In genomic region chr4:165873298-165874071, GRCh38 we compare ENCODE assay signal across 9 cellular contexts. TPM values are rescaled to one million over a fixed set of nuclear protein-coding genes. Genes with fewer than 3 reads are reported as not detected.
A peak's percentile ranks its signal among the peaks of the same experiment; 100 is the strongest.
DNase-seq lines count a peak whose midpoint lies in the region; ATAC-seq and TF ChIP-seq lines count a peak whose summit lies in the region.
"Had no signal": no experiment of that assay in that cellular context is flagged by ENCODE, and none has a peak within 500 bp of the region (broad histone marks: within the 10 kb centered on the region; RNA-seq: fewer than 3 reads in every experiment).

No MANE protein-coding gene starts in this region.

- H3K27me3 Mint-ChIP-seq in central memory CD8-positive, alpha-beta T cell: peaks cover 36% of the 10 kb centered on the region

- no peaks in the 10 kb centered on the region for H3K4me1 Mint-ChIP-seq in central memory CD8-positive, alpha-beta T cell

- H3K27ac ChIP-seq in thoracic aorta: no peak overlapping the region

- peaks cover 8 to 19% of the 10 kb centered on the region in 2 donors for H3K4me1 ChIP-seq in thoracic aorta (ENCODE audit: control insufficient read depth in 1 of 2, low read depth in 2 of 2)

- no peaks in the 10 kb centered on the region for H3K9me3 ChIP-seq in thoracic aorta

- H3K9me3 Mint-ChIP-seq in central memory CD8-positive, alpha-beta T cell: no peaks in the 10 kb centered on the region

- no peak overlapping the region for H3K27ac Mint-ChIP-seq in central memory CD8-positive, alpha-beta T cell (ENCODE audit: low read depth)

- H3K4me3 Mint-ChIP-seq in central memory CD8-positive, alpha-beta T cell: no peak overlapping the region

- ATAC-seq in central memory CD8-positive, alpha-beta T cell (replicated peaks; ENCODE audit: extremely low read depth, poor library complexity, severe bottlenecking): peak; percentile 24
- ATAC-seq in left lobe of liver: peak; percentile 88
- no peak for ATAC-seq in thoracic aorta (ENCODE audit: insufficient number of reproducible peaks, low FRiP score, low read depth)
- ATAC-seq in HG03565 (IDR thresholded peaks at IDR 0.05; ENCODE audit: unreplicated experiment): no peak
- no peak for ATAC-seq in GM18861 (IDR thresholded peaks at IDR 0.05; ENCODE audit: unreplicated experiment)

- no peaks in the 10 kb centered on the region for H3K36me3 ChIP-seq in thoracic aorta

- no peak for TF ChIP-seq CTCF in thoracic aorta (IDR thresholded peaks at IDR 0.05)

- H3K4me3 ChIP-seq in thoracic aorta: peak overlapping the region; percentile 71

- no peaks in the 10 kb centered on the region for H3K27me3 ChIP-seq in thoracic aorta (replicated peaks; ENCODE audit: insufficient read depth)

- no peaks in the 10 kb centered on the region for H3K36me3 Mint-ChIP-seq in central memory CD8-positive, alpha-beta T cell (ENCODE audit: insufficient read depth)

- DNase-seq in ELR (ENCODE audit: low read depth) (peak; percentile 29), Kasumi-1 (lab: John Stamatoyannopoulos, UW) (peak; percentile 27 to 43), left lobe of liver (ENCODE audit: low spot score) (peak; percentile 48), thoracic aorta (ENCODE audit: low spot score) (no peak), middle frontal gyrus (ENCODE audit: extremely low spot score, low spot score) (no peak)
- no peak for DNase-seq in central memory CD8-positive, alpha-beta T cell (ENCODE audit: low spot score in 2 of 2)

RNA-seq across cellular contexts. Expression of gene TLL1, which starts 0.4 kb away (rescaled TPM):
- total RNA-seq in left lobe of liver (0.75 TPM), thoracic aorta (10 to 100 TPM in 1 of 2 donors, 1 to 10 TPM in 1; 3.7 to 10.6 TPM)
- total RNA-seq: mononuclear cell had no signal

Comparison
In these comparisons a context has a peak if more than half of its experiments do, and no peak if none do; other contexts are left out.
1. DNase-seq: peak in ELR (single experiment), Kasumi-1 (2 of 2) and left lobe of liver (single experiment); none in central memory CD8-positive, alpha-beta T cell (0 of 2), thoracic aorta (single experiment) and middle frontal gyrus (single experiment).
2. ATAC-seq: peak in central memory CD8-positive, alpha-beta T cell (single experiment) and left lobe of liver (single experiment); none in thoracic aorta (single experiment), HG03565 (single experiment) and GM18861 (single experiment).